Comparison of ENCODE assay signal across 15 cellular contexts in genomic region chr2:238449241-238449640, GRCh38.
"Had no signal": no experiment of that assay in that cellular context is flagged by ENCODE, and none has a peak within 500 bp of the region (broad histone marks: within the 10 kb centered on the region; RNA-seq: fewer than 3 reads in every experiment).

No MANE protein-coding gene starts in this region.

- ATAC-seq: activated T-helper 17 cell treated with anti-CD3 and anti-CD28 coated beads, Interleukin-2, amount 50 U/mL, for 72 hours; effector memory CD8-positive, alpha-beta T cell; stimulated activated memory B cell treated with anti-CD40 and anti-IgM and Interleukin-4, amounts not matched to agents 10 μg/mL and 1 μg/mL and 100 μg/mL, for 72 hours had no signal

- H3K27ac Mint-ChIP-seq: activated naive CD4-positive, alpha-beta T cell treated with anti-CD3 and anti-CD28 coated beads, Interleukin-2, amount 10 ng/mL, durations not matched to agents 7 days and 5 days; stimulated activated memory B cell treated with anti-CD40 and anti-IgM and Interleukin-4, amounts not matched to agents 10 μg/mL and 1 μg/mL and 100 μg/mL, for 72 hours had no signal

- H3K4me3 Mint-ChIP-seq: activated naive CD4-positive, alpha-beta T cell treated with anti-CD3 and anti-CD28 coated beads, Interleukin-2, amount 10 ng/mL, durations not matched to agents 7 days and 5 days; activated T-helper 17 cell treated with anti-CD3 and anti-CD28 coated beads, Interleukin-2, amount 50 U/mL, for 72 hours; central memory CD8-positive, alpha-beta T cell; dendritic cell treated with granulocyte-macrophage colony-stimulating factor and Interleukin-4, amounts not matched to agents 40 ng/mL and 50 ng/mL, for 4 days; effector memory CD8-positive, alpha-beta T cell; stimulated activated memory B cell treated with anti-CD40 and anti-IgM and Interleukin-4, amounts not matched to agents 10 μg/mL and 1 μg/mL and 100 μg/mL, for 72 hours had no signal

- H3K4me1 Mint-ChIP-seq: activated naive CD4-positive, alpha-beta T cell treated with anti-CD3 and anti-CD28 coated beads, Interleukin-2, amount 10 ng/mL, durations not matched to agents 7 days and 5 days; stimulated activated memory B cell treated with anti-CD40 and anti-IgM and Interleukin-4, amounts not matched to agents 10 μg/mL and 1 μg/mL and 100 μg/mL, for 72 hours had no signal

- H3K4me3 ChIP-seq: body of pancreas, left lung, ovary, SJCRH30, tibial artery had no signal

- DNase-seq: activated naive CD4-positive, alpha-beta T cell treated with anti-CD3 and anti-CD28 coated beads, Interleukin-2, amount 10 ng/mL, durations not matched to agents 7 days and 5 days; activated T-cell treated with anti-CD3 and anti-CD28 coated beads for 4 hours; effector memory CD8-positive, alpha-beta T cell; erythroblast; ovary; SJCRH30; small intestine; T-helper 9 cell had no signal

- H3K27me3 Mint-ChIP-seq: activated naive CD4-positive, alpha-beta T cell treated with anti-CD3 and anti-CD28 coated beads, Interleukin-2, amount 10 ng/mL, durations not matched to agents 7 days and 5 days; activated T-helper 17 cell treated with anti-CD3 and anti-CD28 coated beads, Interleukin-2, amount 50 U/mL, for 72 hours; central memory CD8-positive, alpha-beta T cell; dendritic cell treated with granulocyte-macrophage colony-stimulating factor and Interleukin-4, amounts not matched to agents 40 ng/mL and 50 ng/mL, for 4 days; effector memory CD8-positive, alpha-beta T cell; stimulated activated memory B cell treated with anti-CD40 and anti-IgM and Interleukin-4, amounts not matched to agents 10 μg/mL and 1 μg/mL and 100 μg/mL, for 72 hours had no signal

- H3K9me3 ChIP-seq: body of pancreas, left lung, ovary, SJCRH30, tibial artery had no signal

- H3K36me3 ChIP-seq: ovary had no signal

- H3K9me3 Mint-ChIP-seq: activated T-helper 17 cell treated with anti-CD3 and anti-CD28 coated beads, Interleukin-2, amount 50 U/mL, for 72 hours; central memory CD8-positive, alpha-beta T cell; dendritic cell treated with granulocyte-macrophage colony-stimulating factor and Interleukin-4, amounts not matched to agents 40 ng/mL and 50 ng/mL, for 4 days; effector memory CD8-positive, alpha-beta T cell had no signal

- H3K27ac ChIP-seq: body of pancreas, ovary, SJCRH30, tibial artery had no signal

- H3K4me1 ChIP-seq: body of pancreas, SJCRH30, tibial artery had no signal

- H3K27me3 ChIP-seq: body of pancreas, left lung, ovary, SJCRH30, tibial artery had no signal
